In genomic region chr10:1735562-1735961, GRCh38 we compare ENCODE assay signal across 28 cellular contexts. TPM values are rescaled to one million over a fixed set of nuclear protein-coding genes. Genes with fewer than 3 reads are reported as not detected.
DNase-seq lines count a peak whose midpoint lies in the region; ATAC-seq, FAIRE-seq and TF ChIP-seq lines count a peak whose summit lies in the region.
"Had no signal": no experiment of that assay in that cellular context is flagged by ENCODE, and none has a peak within 500 bp of the region (broad histone marks: within the 10 kb centered on the region; RNA-seq: fewer than 3 reads in every experiment).

No MANE protein-coding gene starts in this region.

- H3K4me1 ChIP-seq in GM12878 (ENCODE audit: control insufficient read depth, insufficient read depth, low read length) (peaks cover 21% of the 10 kb centered on the region), thyroid gland (peaks cover 0 to 8% of the 10 kb centered on the region in 2 donors)

- peaks cover 85% of the 10 kb centered on the region for H3K27me3 Mint-ChIP-seq in neural crest cell (ENCODE audit: low read depth)

- FAIRE-seq in GM12891 (lab: Jason Lieb, UNC) (peak; percentile 56), GM12878 (lab: Jason Lieb, UNC) (no peak)

- peak overlapping the region; percentile 69 for H3K4me3 ChIP-seq in GM12878
- no peak overlapping the region for H3K4me3 ChIP-seq in thyroid gland (replicated peaks in 1 of 3)
- H3K4me3 ChIP-seq: lung, MG63, mucosa of descending colon, tibial nerve had no signal

- H4K20me1 ChIP-seq in GM12878 (ENCODE audit: control insufficient read depth, insufficient read depth): no peaks in the 10 kb centered on the region

- 35% methylated on average over 8 of the region's 8 CpGs for WGBS in GM12878 (ENCODE audit: insufficient coverage, insufficient replicate concordance, low lambda C conversion rate, missing lambda C conversion rate)
- WGBS in thyroid gland, 2 donors: 76 to 82% methylated on average over 8 of the region's 8 CpGs

- CTCF ChIA-PET in GM12878 (lab: Yijun Ruan, JAX): interaction anchor here (0.6 to 9.7 kb wide), 5 partner anchors 14 to 678 kb away, joined by 3 to 113 read pairs (median 6); no protein-coding TSS in a partner anchor

- H3K36me3 ChIP-seq in GM12878 (ENCODE audit: control insufficient read depth in 2 of 2, insufficient read depth in 2 of 2, low read length in 1 of 2) (no peaks in the 10 kb centered on the region), thyroid gland (no peaks in the 10 kb centered on the region)
- H3K36me3 ChIP-seq: MG63, neutrophil, stomach, tibial nerve had no signal

- no peaks in the 10 kb centered on the region for H3K9me3 Mint-ChIP-seq in neural crest cell
- H3K9me3 Mint-ChIP-seq: activated CD4-positive, alpha-beta memory T cell treated with anti-CD3 and anti-CD28 coated beads for 36 hours; activated naive CD8-positive, alpha-beta T cell treated with anti-CD3 and anti-CD28 coated beads, Interleukin-2, amount 50 U/mL, for 24 hours; CD8-positive, alpha-beta T cell had no signal

- DNase-seq in NCI-H1092 treated with DMSO at 0.1 percent for 48 hours (lab: John Stamatoyannopoulos, UW): peak; percentile 34
- DNase-seq in NCI-H1092 (lab: John Stamatoyannopoulos, UW): no peak
- DNase-seq in GM12891 (ENCODE audit: insufficient read length, low spot score): no peak
- no peak for DNase-seq in GM12878 (ENCODE audit: low read depth, low spot score)
- no peak for DNase-seq in neural crest cell (ENCODE audit: low read depth, low spot score)
- no peak for DNase-seq in DMS53 (lab: John Stamatoyannopoulos, UW)
- no peak for DNase-seq in thyroid gland
- DNase-seq: 8988T; activated CD4-positive, alpha-beta memory T cell treated with anti-CD3 and anti-CD28 coated beads for 36 hours; activated CD4-positive, CD25-positive, alpha-beta regulatory T cell; activated effector memory CD4-positive, alpha-beta T cell treated with Interleukin-2 at 50 U/mL for 16 hours; activated naive CD8-positive, alpha-beta T cell treated with anti-CD3 and anti-CD28 coated beads, Interleukin-2, amount 50 U/mL, for 24 hours; CD8-positive, alpha-beta T cell; HCEC 1CT; IMR-90; kidney glomerular epithelial cell; MG63; mucosa of descending colon; NCI-H1694; NCI-H774; stomach had no signal

- SMC1A ChIA-PET in GM12878 (lab: Charles Lee; ENCODE audit: uncharacterized antibody, unreplicated experiment): interaction anchor here (0.9 to 13.0 kb wide), 8 partner anchors 18 to 315 kb away, joined by 3 to 214 read pairs (median 6); no protein-coding TSS in a partner anchor

- H3K27me3 ChIP-seq in GM12878 (replicated peaks in 1 of 2; ENCODE audit: control insufficient read depth in 2 of 2, insufficient read depth in 2 of 2, low read length in 1 of 2) (no peaks in the 10 kb centered on the region), thyroid gland (no peaks in the 10 kb centered on the region)

- POLR2A ChIA-PET in GM12878 (lab: Charles Lee): interaction anchor here (1.7 kb wide), 1 partner anchor 11 kb away, joined by 4 read pairs; no protein-coding TSS in a partner anchor

- TF ChIP-seq EP300 in GM12878 (IDR thresholded peaks at IDR 0.05; ENCODE audit: borderline replicate concordance in 1 of 2, control insufficient read depth in 1 of 2, low read depth in 2 of 2, low read length in 2 of 2): no peak

- TF ChIP-seq POLR2A in GM12891 (IDR thresholded peaks at IDR 0.05; ENCODE audit: low read depth, low read length): no peak
- no peak for TF ChIP-seq POLR2A in GM12878 (IDR thresholded peaks at IDR 0.05; ENCODE audit: low read depth, low read length)
- TF ChIP-seq POLR2A in thyroid gland (IDR thresholded peaks at IDR 0.05): no peak

- H3K9me3 ChIP-seq in GM12878 (replicated peaks; ENCODE audit: control insufficient read depth, insufficient read depth, low read length) (no peaks in the 10 kb centered on the region), thyroid gland (no peaks in the 10 kb centered on the region)
- H3K9me3 ChIP-seq: MG63, mucosa of descending colon, neutrophil, stomach, tibial nerve had no signal

- in situ Hi-C loops in GM12878 (cut with MboI): no loop called here

- H3K4me1 Mint-ChIP-seq in neural crest cell: peaks cover 18% of the 10 kb centered on the region

- H3K36me3 Mint-ChIP-seq in neural crest cell (ENCODE audit: low read depth): no peaks in the 10 kb centered on the region
- H3K36me3 Mint-ChIP-seq: activated CD4-positive, alpha-beta memory T cell treated with anti-CD3 and anti-CD28 coated beads for 36 hours; CD8-positive, alpha-beta T cell had no signal

- H3K4me2 ChIP-seq in GM12878 (ENCODE audit: control insufficient read depth, insufficient read depth): peak overlapping the region; percentile 77; the same call in 1 of the 2 replicates

- peak overlapping the region; percentile 72 for H3K9ac ChIP-seq in GM12878 (ENCODE audit: control insufficient read depth, insufficient read depth, low read length)

- peaks cover 54% of the 10 kb centered on the region for H3K79me2 ChIP-seq in GM12878 (ENCODE audit: control insufficient read depth, insufficient read depth, low read length)

- no peak overlapping the region for H2AFZ ChIP-seq in GM12878 (ENCODE audit: control insufficient read depth, low read depth, low read length)

- peak overlapping the region; percentile 89 for H3K4me3 Mint-ChIP-seq in neural crest cell
- H3K4me3 Mint-ChIP-seq: activated CD4-positive, alpha-beta memory T cell treated with anti-CD3 and anti-CD28 coated beads for 36 hours; CD8-positive, alpha-beta T cell had no signal

- intact Hi-C loops in GM12878 (cut with micrococcal nuclease; ENCODE audit: unreplicated experiment): loop anchor here (2.0 to 10.0 kb wide), 3 partner anchors 73 to 315 kb away; no protein-coding TSS in a partner anchor
- intact Hi-C loops in thyroid gland (cut with DNase I): no loop called here

- RAD21 ChIA-PET in GM12878 (lab: Charles Lee; ENCODE audit: unreplicated experiment): interaction anchor here (0.6 to 4.9 kb wide), 4 partner anchors 17 to 1103 kb away, joined by 3 to 48 read pairs (median 4); no protein-coding TSS in a partner anchor

- TF ChIP-seq CTCF in GM12878 (IDR thresholded peaks at IDR 0.05 in 2 of 3, conservative IDR thresholded peaks at IDR 0.05 in 1 of 3; ENCODE audit: control insufficient read depth in 2 of 3, extremely low read depth in 1 of 3, insufficient read depth in 1 of 3, low read depth in 3 of 3, low read length in 3 of 3) (no peak), neural crest cell (conservative IDR thresholded peaks at IDR 0.05) (no peak), thyroid gland (IDR thresholded peaks at IDR 0.05) (no peak)

- ATAC-seq in GM12878: 0 out of 3 replicates have a peak, but pooled peaks have one; percentile 1
- no peak for ATAC-seq in activated CD4-positive, CD25-positive, alpha-beta regulatory T cell treated with anti-CD3 and anti-CD28 coated beads, Interleukin-2, amount 50 U/mL, for 24 hours
- ATAC-seq: activated naive CD8-positive, alpha-beta T cell treated with anti-CD3 and anti-CD28 coated beads, Interleukin-2, amount 50 U/mL, for 24 hours; CD8-positive, alpha-beta T cell; mucosa of descending colon had no signal

- BruUV-seq in GM12878 (replicated peaks; lab: Mats Ljungman, UMichigan): no TSS peak

- H3K27ac ChIP-seq in GM12878 (ENCODE audit: control insufficient read depth, insufficient read depth) (peak overlapping the region; percentile 9), thyroid gland (no peak overlapping the region)
- H3K27ac ChIP-seq: epithelial cell of prostate, neutrophil, stomach, tibial nerve had no signal

- TF ChIP-seq RAD21 in GM12878 (IDR thresholded peaks at IDR 0.05; ENCODE audit: insufficient read depth, low read depth, low read length): no peak

- H3K27ac Mint-ChIP-seq in neural crest cell (ENCODE audit: unreplicated experiment): no peak overlapping the region
- H3K27ac Mint-ChIP-seq: activated CD4-positive, alpha-beta memory T cell treated with anti-CD3 and anti-CD28 coated beads for 36 hours; activated naive CD8-positive, alpha-beta T cell treated with anti-CD3 and anti-CD28 coated beads, Interleukin-2, amount 50 U/mL, for 24 hours; CD8-positive, alpha-beta T cell had no signal

TF ChIP-seq in GM12891, 5 proteins besides CTCF, POLR2A, EP300 and RAD21:
- TF ChIP-seq TAF1 (IDR thresholded peaks at IDR 0.05; ENCODE audit: low read depth, low read length) (no peak), PAX5 (IDR thresholded peaks at IDR 0.05; ENCODE audit: insufficient read depth, low read length, severe bottlenecking) (no peak), POU2F2 (IDR thresholded peaks at IDR 0.05; ENCODE audit: low read depth, low read length) (no peak), POLR2AphosphoS5 (IDR thresholded peaks at IDR 0.05; ENCODE audit: low read depth, low read length) (no peak), SPI1 (IDR thresholded peaks at IDR 0.05; ENCODE audit: low read depth, low read length) (no peak)

TF ChIP-seq in GM12878, 131 proteins besides CTCF, POLR2A, EP300 and RAD21 (continues in another document):
- no peak for TF ChIP-seq SMC3 (IDR thresholded peaks at IDR 0.05; ENCODE audit: borderline replicate concordance, low read length)

RNA-seq across cellular contexts. Expression of gene ADARB2, which starts 1.8 kb away (rescaled TPM):
- 1.3 TPM for polyA plus RNA-seq in GM12891 (2012; ENCODE audit: low read depth, missing spikeins)
- 64.4 and 79.9 TPM in 2 replicates for total RNA-seq in GM12878 (2013; cell fraction: nucleolus; rRNA removed)
- 1.2 and 1.7 TPM in 2 replicates for total RNA-seq in GM12878 (2014; rRNA removed)
- 0.60 and 0.81 TPM in 2 replicates for total RNA-seq in GM12878 (2014; rRNA removed; fragmentation: Illumina TruSeq; extraction: Trizol)
- 3.1 and 4.1 TPM in 2 replicates for total RNA-seq in GM12878 (2021)
- polyA plus RNA-seq in GM12878 (2011; ENCODE audit: low read depth): 0.26 TPM
- polyA plus RNA-seq in GM12878 (2011; rRNA removed): 1.5 and 3.2 TPM in 2 replicates
- polyA plus RNA-seq in GM12878 (2011; cell fraction: cytosol; rRNA removed): 3.4 and 5.2 TPM in 2 replicates
- 41.2 and 48.3 TPM in 2 replicates for polyA plus RNA-seq in GM12878 (2011; cell fraction: nucleus; rRNA removed)
- 1.0 and 1.2 TPM in 2 replicates for polyA plus RNA-seq in GM12878 (2012)
- 0.57 and 0.67 TPM in 2 replicates for polyA plus RNA-seq in GM12878 (2014; fragmentation: Illumina TruSeq; extraction: Trizol)
- polyA plus RNA-seq in GM12878 (2014; fragmentation: Nextera tagmentation; extraction: Ambion mirVana): under 1 TPM; 0.02 to 0.04 TPM
- 2.2 and 2.7 TPM in 2 replicates for polyA plus RNA-seq in GM12878 (2014; rRNA removed)
- under 1 TPM; 0.43 to 0.71 TPM for polyA plus RNA-seq in GM12878 (2016; fragmentation: Nextera tagmentation; extraction: Ambion mirVana)
- polyA minus RNA-seq in GM12878 (2011; rRNA and poly(A)+ RNA removed): 2.4 and 7.1 TPM in 2 replicates
- 1.9 and 3.1 TPM in 2 replicates for polyA minus RNA-seq in GM12878 (2011; cell fraction: cytosol; rRNA and poly(A)+ RNA removed)
- polyA minus RNA-seq in GM12878 (2011; cell fraction: nucleus; rRNA and poly(A)+ RNA removed): 14.9 and 22.1 TPM in 2 replicates
- 1.6 and 1.8 TPM in 2 replicates for total RNA-seq in neural crest cell
- under 1 TPM in 2 of 4 donors, not detected in 2; 0.08 to 0.15 TPM for total RNA-seq in thyroid gland
- total RNA-seq: G401, IMR-90, pulmonary artery endothelial cell had no signal
- polyA plus RNA-seq: IMR-90 had no signal
